Comparison of ENCODE assay signal across 21 cellular contexts in genomic region chrX:85955510-85955909, GRCh38.
"Had no signal": no experiment of that assay in that cellular context is flagged by ENCODE, and none has a peak within 500 bp of the region (broad histone marks: within the 10 kb centered on the region; RNA-seq: fewer than 3 reads in every experiment).

No MANE protein-coding gene starts in this region.

- H3K9me3 ChIP-seq: colonic mucosa, esophagus muscularis mucosa, gastroesophageal sphincter, lower lobe of right lung, mucosa of descending colon had no signal

- H3K27ac ChIP-seq: colonic mucosa, esophagus muscularis mucosa, foreskin keratinocyte, gastroesophageal sphincter, heart left ventricle, hepatocyte, left lung, lower lobe of right lung had no signal

- H3K4me3 Mint-ChIP-seq: dendritic cell treated with granulocyte-macrophage colony-stimulating factor and Interleukin-4, amounts not matched to agents 40 ng/mL and 50 ng/mL, for 4 days; mesothelial cell of epicardium; naive B cell had no signal

- H3K27ac Mint-ChIP-seq: dendritic cell treated with granulocyte-macrophage colony-stimulating factor and Interleukin-4, amounts not matched to agents 40 ng/mL and 50 ng/mL, for 4 days; mesothelial cell of epicardium had no signal

- H3K27me3 ChIP-seq: colonic mucosa, esophagus muscularis mucosa, foreskin keratinocyte, gastroesophageal sphincter, heart left ventricle, hepatocyte, left lung had no signal

- H3K79me2 ChIP-seq: hepatocyte had no signal

- FAIRE-seq: endothelial cell of umbilical vein, frontal cortex, keratinocyte had no signal

- ATAC-seq: foreskin keratinocyte, gastroesophageal sphincter, heart left ventricle, left cardiac atrium, left lung, left ventricle myocardium superior, lower lobe of right lung, mucosa of descending colon had no signal

- H3K4me2 ChIP-seq: hepatocyte had no signal

- H2AFZ ChIP-seq: hepatocyte had no signal

- H3K4me3 ChIP-seq: colonic mucosa, esophagus muscularis mucosa, gastroesophageal sphincter, heart left ventricle, hepatocyte, left lung, lower lobe of right lung, mucosa of descending colon had no signal

- H3K4me1 Mint-ChIP-seq: naive B cell had no signal

- H3K36me3 ChIP-seq: colonic mucosa, lower lobe of right lung had no signal

- DNase-seq: colonic mucosa; cortex of kidney; effector CD8-positive, alpha-beta T cell; foreskin keratinocyte; heart left ventricle; hypothalamus; left cardiac atrium; left lung; left ventricle myocardium superior; lower lobe of right lung; mesenchymal stem cell; mucosa of descending colon; naive B cell had no signal

- H3K27me3 Mint-ChIP-seq: dendritic cell treated with granulocyte-macrophage colony-stimulating factor and Interleukin-4, amounts not matched to agents 40 ng/mL and 50 ng/mL, for 4 days; naive B cell had no signal

- H3K4me1 ChIP-seq: colonic mucosa, esophagus muscularis mucosa, foreskin keratinocyte, gastroesophageal sphincter, heart left ventricle, left lung, lower lobe of right lung had no signal
